ENCODE assay signal across 1 cellular context in the genomic region with DNA sequence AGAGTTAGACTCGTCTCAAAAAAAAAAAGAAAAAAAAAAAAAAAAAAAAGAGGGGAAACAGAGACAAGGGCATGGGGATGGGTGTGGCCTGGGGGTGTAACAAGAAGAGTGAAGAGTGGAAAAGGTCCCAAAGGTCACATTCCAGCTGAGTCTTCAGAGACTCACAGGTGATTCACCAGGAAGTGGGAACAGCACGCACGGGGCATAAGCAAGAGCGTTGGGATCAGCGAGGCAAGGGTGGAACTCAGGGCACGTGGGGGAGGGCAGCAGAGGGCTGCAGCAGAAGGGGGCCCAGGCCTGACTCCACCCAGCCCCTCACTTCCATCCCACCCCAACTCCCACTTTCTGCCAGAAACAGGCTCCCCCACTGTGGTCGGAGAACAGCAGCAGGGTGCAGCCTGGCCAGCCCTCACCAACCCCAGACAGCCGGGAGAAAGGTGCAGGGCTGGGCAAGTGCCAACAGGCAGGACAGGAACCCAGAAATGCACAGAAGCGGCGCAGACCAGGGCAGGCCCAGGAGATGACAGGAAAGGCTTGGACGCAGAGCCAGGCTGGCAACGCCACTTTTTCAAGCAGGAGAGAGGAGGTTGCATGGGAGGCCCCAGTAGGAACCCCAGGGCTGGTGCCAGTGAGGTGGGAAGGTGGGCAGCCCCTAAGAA.
TF ChIP-seq lines count a peak whose summit lies in the region.

No MANE protein-coding gene starts in this region.

TF ChIP-seq in SK-N-SH, 30 proteins besides CTCF, POLR2A, EP300 and RAD21 (continued from another document):
- TF ChIP-seq, protein P1, sequence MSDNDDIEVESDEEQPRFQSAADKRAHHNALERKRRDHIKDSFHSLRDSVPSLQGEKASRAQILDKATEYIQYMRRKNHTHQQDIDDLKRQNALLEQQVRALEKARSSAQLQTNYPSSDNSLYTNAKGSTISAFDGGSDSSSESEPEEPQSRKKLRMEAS (IDR thresholded peaks at IDR 0.05; ENCODE audit: low read depth) = peak; percentile 69
- no peak for TF ChIP-seq POLR2AphosphoS5 (IDR thresholded peaks at IDR 0.05; ENCODE audit: low read depth, low read length)
